ENCODE assay signal across 8 cellular contexts in the genomic region with DNA sequence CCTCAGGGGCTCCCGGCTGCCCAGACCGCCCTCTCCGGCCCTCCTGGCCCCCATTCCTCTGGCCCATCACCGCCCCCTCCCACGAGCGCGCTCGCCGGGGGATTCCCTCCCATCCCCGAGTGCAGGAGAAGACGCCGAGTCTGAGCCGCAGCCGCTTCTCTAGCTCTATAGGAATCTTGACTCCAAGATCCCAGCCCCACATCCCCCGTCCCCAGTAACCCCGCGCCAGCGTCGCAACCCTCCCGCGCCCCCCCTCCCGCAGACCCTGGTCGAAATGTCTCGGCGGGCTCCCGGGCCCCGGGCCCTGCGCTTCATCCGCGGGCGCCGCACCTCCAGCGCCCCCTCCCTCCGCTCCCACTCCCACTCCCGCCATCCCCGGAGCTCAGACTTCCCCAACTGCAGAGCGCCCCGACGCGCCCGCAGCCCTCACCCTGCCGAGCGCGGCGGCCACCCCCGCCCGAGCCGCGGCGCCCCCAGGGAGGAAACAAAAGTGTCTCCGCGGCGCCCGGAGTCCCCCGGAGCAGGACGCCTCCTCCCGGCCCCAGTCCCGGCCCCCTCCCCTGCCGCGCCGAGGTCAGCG. TPM values are rescaled to one million over a fixed set of nuclear protein-coding genes. Genes with fewer than 3 reads are reported as not detected.
DNase-seq lines count a peak whose midpoint lies in the region; ATAC-seq and TF ChIP-seq lines count a peak whose summit lies in the region.

No MANE protein-coding gene starts in this region.

- H3K27ac ChIP-seq in mesendoderm (ENCODE audit: low read depth, low read length) (peak overlapping the region; percentile 90), tibial artery (peak overlapping the region; percentile 74 to 84)

- ATAC-seq in GM18505 (IDR thresholded peaks at IDR 0.05; ENCODE audit: unreplicated experiment) (peak; percentile 32), HG02642 (IDR thresholded peaks at IDR 0.05; ENCODE audit: poor library complexity, unreplicated experiment) (peak; percentile 25)

- TF ChIP-seq CTCF in tibial artery (IDR thresholded peaks at IDR 0.05) = no peak

- H2BK15ac ChIP-seq in mesendoderm (replicated peaks; ENCODE audit: low read depth) = peak overlapping the region; percentile 41

- no peaks in the 10 kb centered on the region for H3K4me1 ChIP-seq in mesendoderm (ENCODE audit: control insufficient read depth, low read depth, low read length)
- H3K4me1 ChIP-seq in tibial artery = peaks cover 0 to 25% (median 11%) of the 10 kb centered on the region in 4 donors

- no peaks in the 10 kb centered on the region for H3K27me3 ChIP-seq in mesendoderm (ENCODE audit: insufficient read depth, low read length, poor library complexity)
- H3K27me3 ChIP-seq in tibial artery = peaks cover 0 to 5% of the 10 kb centered on the region in 2 donors

- H3K4me3 ChIP-seq in mesendoderm (ENCODE audit: low read length) (peak overlapping the region; percentile 73), tibial artery (peak overlapping the region; percentile 70 to 87)

- no CpG with 5 or more reads among the region's 62 CpGs for WGBS in mesendoderm (ENCODE audit: extremely low coverage, insufficient coverage, low lambda C conversion rate)

- peak overlapping the region; percentile 86 for H3K18ac ChIP-seq in mesendoderm (ENCODE audit: low read length)

- peak overlapping the region; percentile 52 for H3K23ac ChIP-seq in mesendoderm (ENCODE audit: low read length)

- H3K9me3 ChIP-seq in tibial artery = no peaks in the 10 kb centered on the region

- peaks cover 3% of the 10 kb centered on the region for H3K79me2 ChIP-seq in mesendoderm (ENCODE audit: control insufficient read depth, insufficient read depth, low read length)

- H2AK5ac ChIP-seq in mesendoderm (ENCODE audit: low read length) = no peak overlapping the region

- H3K9ac ChIP-seq in mesendoderm (ENCODE audit: low read length) = peak overlapping the region; percentile 88

- H2BK120ac ChIP-seq in mesendoderm (ENCODE audit: low read depth, low read length) = peak overlapping the region; percentile 62

- peak overlapping the region; percentile 96 for H3K56ac ChIP-seq in mesendoderm (ENCODE audit: low read length)

- H3K4me2 ChIP-seq in mesendoderm (ENCODE audit: low read length) = peak overlapping the region; percentile 37

- H3K79me1 ChIP-seq in mesendoderm (ENCODE audit: low read length) = peaks cover 7% of the 10 kb centered on the region

- DNase-seq in T follicular helper cell (ENCODE audit: low read depth) (peak; percentile 14), ecto neural progenitor cell (ENCODE audit: low spot score) (peak; percentile 70), mesendoderm (peak; percentile 41), tibial artery (no peak), AG08396 (ENCODE audit: low spot score) (no peak), NCI-H1092 treated with DMSO at 0.1 percent for 48 hours (lab: John Stamatoyannopoulos, UW) (no peak)

- peak overlapping the region; percentile 82 for H3K4ac ChIP-seq in mesendoderm (ENCODE audit: low read depth, low read length)

- H3K36me3 ChIP-seq in mesendoderm (ENCODE audit: control insufficient read depth, insufficient read depth, low read length) = no peaks in the 10 kb centered on the region
- H3K36me3 ChIP-seq in tibial artery = no peaks in the 10 kb centered on the region

- intact Hi-C loops in tibial artery (cut with DNase I; ENCODE audit: low total_unique reads) = no loop called here

- no peak overlapping the region for H4K5ac ChIP-seq in mesendoderm (ENCODE audit: low read length)

- TF ChIP-seq POLR2A in GM18505 (IDR thresholded peaks at IDR 0.05; ENCODE audit: borderline replicate concordance, extremely low read depth, insufficient read depth, insufficient read length) = no peak

- H4K8ac ChIP-seq in mesendoderm (ENCODE audit: low read depth, low read length) = peak overlapping the region; percentile 60

- no peak overlapping the region for H2BK5ac ChIP-seq in mesendoderm (ENCODE audit: low read length)

RNA-seq across cellular contexts. Expression of gene ELMO1, which starts 0.5 kb away (rescaled TPM):
- polyA plus RNA-seq in mesendoderm (2013, experiment 1 of 2) = 8.9 TPM
- 9.3 TPM for polyA plus RNA-seq in mesendoderm (2013, experiment 2 of 2)

Comparison
In these comparisons a context has a peak if more than half of its experiments do, and no peak if none do; other contexts are left out.
1. DNase-seq: peak in T follicular helper cell (single experiment), ecto neural progenitor cell (single experiment) and mesendoderm (single experiment); none in tibial artery (0 of 2), AG08396 (single experiment) and NCI-H1092 treated with DMSO at 0.1 percent for 48 hours (single experiment).